9 cellular contexts compared by ENCODE assay signal in genomic region chr3:99499235-99499798, GRCh38.
A peak's percentile ranks its signal among the peaks of the same experiment; 100 is the strongest.
DNase-seq lines count a peak whose midpoint lies in the region; ATAC-seq, FAIRE-seq and TF ChIP-seq lines count a peak whose summit lies in the region.
"Had no signal": no experiment of that assay in that cellular context is flagged by ENCODE, and none has a peak within 500 bp of the region (broad histone marks: within the 10 kb centered on the region; RNA-seq: fewer than 3 reads in every experiment).

No MANE protein-coding gene starts in this region.

- no peaks in the 10 kb centered on the region for H3K4me1 Mint-ChIP-seq in Caco-2 (ENCODE audit: low read depth, unreplicated experiment)

- no peaks in the 10 kb centered on the region for H3K9me3 ChIP-seq in Caco-2
- peaks cover 0 to 10% of the 10 kb centered on the region in 2 donors for H3K9me3 ChIP-seq in ascending aorta
- no peaks in the 10 kb centered on the region for H3K9me3 ChIP-seq in aorta (ENCODE audit: control insufficient read depth, low read length)

- no peak overlapping the region for H3K27ac Mint-ChIP-seq in Caco-2 (ENCODE audit: unreplicated experiment)
- H3K27ac Mint-ChIP-seq: T-helper 1 cell treated with Interleukin-12 subunit alpha and Interleukin-12 subunit beta and Interleukin-4 antibody, amounts not matched to agents 30 μg/mL and 1 μg/mL, for 36 hours had no signal

- WGBS in aorta, 2 donors: 13 to 17% methylated on average over 2 of the region's 2 CpGs

- ATAC-seq in aorta (ENCODE audit: low FRiP score): peak; percentile 75

- no peaks in the 10 kb centered on the region for H3K4me1 ChIP-seq in Caco-2
- H3K4me1 ChIP-seq in ascending aorta: peaks cover 10 to 37% of the 10 kb centered on the region in 2 donors
- peaks cover 9 to 11% of the 10 kb centered on the region in 2 donors for H3K4me1 ChIP-seq in aorta (ENCODE audit: control insufficient read depth in 1 of 2, insufficient read depth in 2 of 2, low read length in 2 of 2)

- POLR2A ChIA-PET in Caco-2 (lab: Charles Lee): no interaction called here

- no peaks in the 10 kb centered on the region for H3K27me3 Mint-ChIP-seq in Caco-2 (ENCODE audit: insufficient read depth, unreplicated experiment)

- no peaks in the 10 kb centered on the region for H3K36me3 Mint-ChIP-seq in Caco-2 (ENCODE audit: insufficient read depth, unreplicated experiment)

- H3K27me3 ChIP-seq in Caco-2 (replicated peaks; ENCODE audit: control insufficient read depth, insufficient read depth, low read length) (no peaks in the 10 kb centered on the region), ascending aorta (no peaks in the 10 kb centered on the region), aorta (ENCODE audit: control insufficient read depth in 1 of 2, insufficient read depth in 2 of 2, low read length in 1 of 2) (no peaks in the 10 kb centered on the region)

- CTCF ChIA-PET in Caco-2 (lab: Charles Lee): interaction anchor here (0.7 to 1.0 kb wide), 5 partner anchors 31 to 477 kb away, joined by 3 to 11 read pairs (median 8); no protein-coding TSS in a partner anchor

- intact Hi-C loops in Caco-2 (cut with micrococcal nuclease; ENCODE audit: unreplicated experiment): loop anchor here (1.0 kb wide), 4 partner anchors 33 to 290 kb away; no protein-coding TSS in a partner anchor
- intact Hi-C loops in ascending aorta (cut with DNase I): loop anchor here (2.0 to 10.0 kb wide), 5 partner anchors 27 to 475 kb away; no protein-coding TSS in a partner anchor
- intact Hi-C loops in aorta (cut with DNase I): loop anchor here (5.0 kb wide), 2 partner anchors 77 to 138 kb away; partner anchors contain the start of gene COL8A1 (in 1 of the 2)

- H3K27ac ChIP-seq in ascending aorta: peak overlapping the region; percentile 72 to 87
- H3K27ac ChIP-seq in aorta (ENCODE audit: low read depth in 1 of 2, low read length in 2 of 2): peak overlapping the region; percentile 87 to 99

- peak in 1 of 2 experiments; percentile 50 for DNase-seq in Caco-2
- no peak for DNase-seq in GM19239 (ENCODE audit: insufficient read length, low spot score)
- no peak for DNase-seq in ascending aorta (ENCODE audit: low spot score in 2 of 2)
- DNase-seq in aorta: no peak
- no peak for DNase-seq in DMS153 (lab: John Stamatoyannopoulos, UW)
- no peak for DNase-seq in OCI-M2 (lab: John Stamatoyannopoulos, UW; ENCODE audit: unreplicated experiment)

- TF ChIP-seq EP300 in Ishikawa (IDR thresholded peaks at IDR 0.05; ENCODE audit: borderline replicate concordance): no peak

- TF ChIP-seq RAD21 in Ishikawa (IDR thresholded peaks at IDR 0.05; ENCODE audit: low read depth): peak; percentile 52; the same call in 1 of the 2 replicates

- peak; percentile 26 for FAIRE-seq in GM19239 (lab: Jason Lieb, UNC)
- peak; percentile 53 for FAIRE-seq in islet of Langerhans (lab: Jason Lieb, UNC)

- BruUV-seq in Caco-2 (replicated peaks; lab: Mats Ljungman, UMichigan): no TSS peak

- no peaks in the 10 kb centered on the region for H3K9me3 Mint-ChIP-seq in Caco-2 (ENCODE audit: unreplicated experiment)
- H3K9me3 Mint-ChIP-seq: T-helper 1 cell treated with Interleukin-12 subunit alpha and Interleukin-12 subunit beta and Interleukin-4 antibody, amounts not matched to agents 30 μg/mL and 1 μg/mL, for 36 hours had no signal

- H3K4me3 Mint-ChIP-seq in Caco-2 (ENCODE audit: unreplicated experiment): no peak overlapping the region
- H3K4me3 Mint-ChIP-seq: T-helper 1 cell treated with Interleukin-12 subunit alpha and Interleukin-12 subunit beta and Interleukin-4 antibody, amounts not matched to agents 30 μg/mL and 1 μg/mL, for 36 hours had no signal

- peak; percentile 51 to 86 for TF ChIP-seq CTCF in Caco-2 (IDR thresholded peaks at IDR 0.05; ENCODE audit: insufficient read depth in 1 of 2, low read depth in 1 of 2, low read length in 1 of 2, severe bottlenecking in 1 of 2, unreplicated experiment in 1 of 2)
- peak; percentile 23 to 65 (median 59) for TF ChIP-seq CTCF in ascending aorta (IDR thresholded peaks at IDR 0.05)

- no peak overlapping the region for H3K4me3 ChIP-seq in Caco-2 (ENCODE audit: low read depth, low read length)
- no peak overlapping the region for H3K4me3 ChIP-seq in ascending aorta
- no peak overlapping the region for H3K4me3 ChIP-seq in aorta (ENCODE audit: low read length in 2 of 2)

- H3K36me3 ChIP-seq in Caco-2 (ENCODE audit: control insufficient read depth, insufficient read depth, low read length): no peaks in the 10 kb centered on the region
- no peaks in the 10 kb centered on the region for H3K36me3 ChIP-seq in ascending aorta
- H3K36me3 ChIP-seq in aorta (ENCODE audit: control insufficient read depth in 1 of 2, insufficient read depth in 2 of 2, low read length in 1 of 2): no peaks in the 10 kb centered on the region

TF ChIP-seq in Ishikawa, 13 proteins besides CTCF, POLR2A, EP300 and RAD21:
- no peak for TF ChIP-seq TCF12 (IDR thresholded peaks at IDR 0.05; ENCODE audit: low read depth)
TF ChIP-seq in Ishikawa: peak in this region for 0.
